In genomic region chr9:98796364-98797101, GRCh38 we compare ENCODE assay signal across 7 cellular contexts. TPM values are rescaled to one million over a fixed set of nuclear protein-coding genes. Genes with fewer than 3 reads are reported as not detected.
DNase-seq lines count a peak whose midpoint lies in the region; ATAC-seq, FAIRE-seq and TF ChIP-seq lines count a peak whose summit lies in the region.

ANKS6 (minus strand) TSS chr9:98796555; CDS start chr9:98796491, 64 bp downstream.

- ATAC-seq in HG02623 (IDR thresholded peaks at IDR 0.05; ENCODE audit: unreplicated experiment) (peak; percentile 86), activated B cell treated with CpG ODN at 0.5 μM for 24 hours (ENCODE audit: low read depth) (peak; percentile 94)

- no peak for TF ChIP-seq POLR2A in GM12891 (IDR thresholded peaks at IDR 0.05; ENCODE audit: low read depth, low read length)

- TF ChIP-seq CTCF in activated B cell treated with CpG ODN at 0.5 μM for 24 hours (IDR thresholded peaks at IDR 0.05): no peak

- peak within 1 kb of the TSS; percentile 70 for H3K27ac ChIP-seq in caudate nucleus (ENCODE audit: low read depth, low read length)

- CTCF ChIA-PET in activated B cell treated with CpG ODN at 0.5 μM for 24 hours (lab: Charles Lee): no interaction called here

- peak; percentile 20 for FAIRE-seq in GM12891 (lab: Jason Lieb, UNC)

- POLR2A ChIA-PET in activated B cell treated with CpG ODN at 0.5 μM for 24 hours (lab: Charles Lee): interaction anchor here (0.6 to 1.3 kb wide), 3 partner anchors 12 to 874 kb away, joined by 3 to 4 read pairs (median 3); no protein-coding TSS in a partner anchor

- H3K4me1 Mint-ChIP-seq in activated B cell treated with CpG ODN at 0.5 μM for 24 hours: peaks cover 16% of the 10 kb centered on the region

- H3K27me3 Mint-ChIP-seq in activated B cell treated with CpG ODN at 0.5 μM for 24 hours: peaks cover 1% of the 10 kb centered on the region

- H3K27ac Mint-ChIP-seq in activated B cell treated with CpG ODN at 0.5 μM for 24 hours: peak within 1 kb of the TSS; percentile 47

- DNase-seq in GM12891 (ENCODE audit: insufficient read length, low spot score) (peak; percentile 91), NCI-H1105 treated with DMSO at 0.1 percent for 48 hours (lab: John Stamatoyannopoulos, UW) (peak; percentile 37), activated B cell treated with CpG ODN at 0.5 μM for 24 hours (peak; percentile 91), caudate nucleus (lab: John Stamatoyannopoulos, UW) (peak in 56 of 61 donors; percentile 18 to 88 (median 66)), islet precursor cell (peak; percentile 86)
- peak; percentile 87 for DNase-seq in stimulated activated CD4-positive, alpha-beta T cell treated with anti-CD3 and anti-CD28 coated beads, Interleukin-12 subunit alpha, Interleukin-12 subunit beta, amount 100 ng/mL, for 4 hours

- intact Hi-C loops in activated B cell treated with CpG ODN at 0.5 μM for 24 hours (cut with micrococcal nuclease): loop anchor here (1.0 to 10.0 kb wide), 7 partner anchors 11 to 1384 kb away; partner anchors contain the start of genes CORO2A, GALNT12, NCBP1 and TDRD7

- H3K9me3 Mint-ChIP-seq in activated B cell treated with CpG ODN at 0.5 μM for 24 hours: peaks cover 5% of the 10 kb centered on the region

- H3K36me3 Mint-ChIP-seq in activated B cell treated with CpG ODN at 0.5 μM for 24 hours (ENCODE audit: low read depth): no peaks in the 10 kb centered on the region

- H3K4me3 Mint-ChIP-seq in activated B cell treated with CpG ODN at 0.5 μM for 24 hours: peak within 1 kb of the TSS; percentile 87

TF ChIP-seq in GM12891, 5 proteins besides CTCF, POLR2A, EP300 and RAD21:
- TF ChIP-seq SPI1 (IDR thresholded peaks at IDR 0.05; ENCODE audit: low read depth, low read length) (no peak), PAX5 (IDR thresholded peaks at IDR 0.05; ENCODE audit: insufficient read depth, low read length, severe bottlenecking) (no peak), TAF1 (IDR thresholded peaks at IDR 0.05; ENCODE audit: low read depth, low read length) (no peak), POLR2AphosphoS5 (IDR thresholded peaks at IDR 0.05; ENCODE audit: low read depth, low read length) (no peak)

RNA-seq across cellular contexts. Expression of gene ANKS6, which starts in this region (rescaled TPM):
- 5.3 TPM for polyA plus RNA-seq in GM12891 (2012; ENCODE audit: low read depth, missing spikeins)
- 12.1 and 14.8 TPM in 2 replicates for total RNA-seq in activated B cell treated with CpG ODN at 0.5 μM for 24 hours

Comparison
In these comparisons a context has a peak if more than half of its experiments do, and no peak if none do; other contexts are left out.
1. Peak in every context shown above with its lines: DNase-seq, ATAC-seq and H3K27ac ChIP-seq.
2. DNase-seq: peak in every context shown above with its lines; median percentile 91 in GM12891; 91 in activated B cell treated with CpG ODN at 0.5 μM for 24 hours; 87 in stimulated activated CD4-positive, alpha-beta T cell treated with anti-CD3 and anti-CD28 coated beads, Interleukin-12 subunit alpha, Interleukin-12 subunit beta, amount 100 ng/mL, for 4 hours; 86 in islet precursor cell; 66 in caudate nucleus; 37 in NCI-H1105 treated with DMSO at 0.1 percent for 48 hours.